ENCODE assay signal across 1 cellular context in the genomic region with DNA sequence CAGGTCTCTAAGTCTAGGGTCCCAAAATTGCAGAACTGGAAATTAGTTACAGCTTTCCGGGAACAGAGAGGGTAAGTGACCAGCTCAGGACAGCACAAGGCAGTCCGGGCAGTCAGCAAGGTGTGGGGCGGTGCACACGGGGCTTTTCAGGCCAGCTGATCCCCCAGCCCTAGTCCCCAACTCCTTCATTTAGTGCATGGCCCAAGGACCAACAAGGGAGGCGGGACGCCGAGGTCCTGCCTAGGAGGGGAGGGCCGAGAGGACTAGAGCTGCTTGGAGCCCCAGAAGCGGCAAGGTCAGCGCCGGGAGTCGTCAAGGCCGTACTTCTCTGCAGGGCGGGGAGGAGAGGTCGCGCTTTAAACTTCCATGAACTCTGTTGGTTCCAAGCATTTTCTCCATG.
TF ChIP-seq lines count a peak whose summit lies in the region.

No MANE protein-coding gene starts in this region.

TF ChIP-seq in HepG2, 621 proteins besides CTCF, POLR2A, EP300 and RAD21 (continued from another document):
- TF ChIP-seq ZNF275 (CRISPR knock-in tag; IDR thresholded peaks at IDR 0.05; ENCODE audit: borderline replicate concordance): no peak
- TF ChIP-seq, protein P1, sequence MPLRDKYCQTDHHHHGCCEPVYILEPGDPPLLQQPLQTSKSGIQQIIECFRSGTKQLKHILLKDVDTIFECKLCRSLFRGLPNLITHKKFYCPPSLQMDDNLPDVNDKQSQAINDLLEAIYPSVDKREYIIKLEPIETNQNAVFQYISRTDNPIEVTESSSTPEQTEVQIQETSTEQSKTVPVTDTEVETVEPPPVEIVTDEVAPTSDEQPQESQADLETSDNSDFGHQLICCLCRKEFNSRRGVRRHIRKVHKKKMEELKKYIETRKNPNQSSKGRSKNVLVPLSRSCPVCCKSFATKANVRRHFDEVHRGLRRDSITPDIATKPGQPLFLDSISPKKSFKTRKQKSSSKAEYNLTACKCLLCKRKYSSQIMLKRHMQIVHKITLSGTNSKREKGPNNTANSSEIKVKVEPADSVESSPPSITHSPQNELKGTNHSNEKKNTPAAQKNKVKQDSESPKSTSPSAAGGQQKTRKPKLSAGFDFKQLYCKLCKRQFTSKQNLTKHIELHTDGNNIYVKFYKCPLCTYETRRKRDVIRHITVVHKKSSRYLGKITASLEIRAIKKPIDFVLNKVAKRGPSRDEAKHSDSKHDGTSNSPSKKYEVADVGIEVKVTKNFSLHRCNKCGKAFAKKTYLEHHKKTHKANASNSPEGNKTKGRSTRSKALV (CRISPR knock-in tag; IDR thresholded peaks at IDR 0.05): 0 out of 2 replicates have a peak, but pooled peaks have one; percentile 12
- peak; percentile 0 for TF ChIP-seq ZEB1 (IDR thresholded peaks at IDR 0.05; ENCODE audit: insufficient replicate concordance, low read depth)
- no peak for TF ChIP-seq CHD4 (IDR thresholded peaks at IDR 0.05; ENCODE audit: borderline replicate concordance, low read length)
- TF ChIP-seq SOX13 (IDR thresholded peaks at IDR 0.05): no peak
- 0 out of 4 replicates have a peak, but pooled peaks of 1 of the 2 experiments have one; percentile 8 for TF ChIP-seq SOX13 (CRISPR knock-in tag; conservative IDR thresholded peaks at IDR 0.05 in 1 of 2, IDR thresholded peaks at IDR 0.05 in 1 of 2)
- peak; percentile 80 for TF ChIP-seq ZMYM3 (CRISPR knock-in tag; IDR thresholded peaks at IDR 0.05)
- TF ChIP-seq ZNF768 (CRISPR knock-in tag; IDR thresholded peaks at IDR 0.05): peak; percentile 98
